14 cellular contexts compared by ENCODE assay signal in the genomic region with DNA sequence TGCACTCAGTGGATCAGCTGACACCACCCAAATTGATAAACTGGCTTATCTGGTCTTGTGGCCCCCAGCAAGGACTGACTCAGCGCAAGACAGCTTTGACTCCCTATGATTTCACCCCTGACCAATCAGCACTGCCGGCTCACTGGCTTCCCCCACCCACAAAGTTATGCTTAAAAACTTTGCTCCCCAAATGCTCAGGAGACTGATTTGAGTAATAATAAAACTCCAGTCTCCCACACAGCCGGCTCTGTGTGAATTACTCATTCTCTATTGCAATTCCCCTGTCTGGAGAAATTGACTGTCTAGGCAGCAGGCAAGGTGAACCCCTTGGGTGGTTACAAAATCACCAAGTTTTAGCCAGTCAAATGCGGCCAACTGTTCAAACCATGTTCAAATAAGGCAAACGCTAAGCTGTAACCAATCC. TPM values are rescaled to one million over a fixed set of nuclear protein-coding genes. Genes with fewer than 3 reads are reported as not detected.
DNase-seq lines count a peak whose midpoint lies in the region; ATAC-seq and TF ChIP-seq lines count a peak whose summit lies in the region.
"Had no signal": no experiment of that assay in that cellular context is flagged by ENCODE, and none has a peak within 500 bp of the region (broad histone marks: within the 10 kb centered on the region; RNA-seq: fewer than 3 reads in every experiment).

No MANE protein-coding gene starts in this region.

- intact Hi-C loops in activated CD8-positive, alpha-beta T cell treated with anti-CD3 and anti-CD28 coated beads for 36 hours (cut with micrococcal nuclease) = no loop called here

- H3K36me3 Mint-ChIP-seq in activated CD8-positive, alpha-beta T cell treated with anti-CD3 and anti-CD28 coated beads for 36 hours (ENCODE audit: low read depth) = no peaks in the 10 kb centered on the region
- no peaks in the 10 kb centered on the region for H3K36me3 Mint-ChIP-seq in activated CD8-positive, alpha-beta T cell treated with anti-CD3 and anti-CD28 coated beads, Interleukin-2, amount 10 ng/mL, durations not matched to agents 7 days and 5 days (ENCODE audit: low read depth)
- H3K36me3 Mint-ChIP-seq in endodermal cell (ENCODE audit: low read depth) = peaks cover 30% of the 10 kb centered on the region
- H3K36me3 Mint-ChIP-seq: activated naive CD8-positive, alpha-beta T cell treated with anti-CD3 and anti-CD28 coated beads, Interleukin-2, amount 10 ng/mL, durations not matched to agents 7 days and 5 days had no signal

- no peaks in the 10 kb centered on the region for H3K36me3 ChIP-seq in endodermal cell (ENCODE audit: control insufficient read depth, insufficient read depth, low read length)

- no peaks in the 10 kb centered on the region for H3K27me3 ChIP-seq in endodermal cell (ENCODE audit: control insufficient read depth, insufficient read depth, low read length, poor library complexity, severe bottlenecking)

- peaks cover 7% of the 10 kb centered on the region for H3K4me1 ChIP-seq in endodermal cell (ENCODE audit: control insufficient read depth, insufficient read depth, low read length)

- H3K4me3 Mint-ChIP-seq in activated CD8-positive, alpha-beta T cell treated with anti-CD3 and anti-CD28 coated beads for 36 hours = no peak overlapping the region
- H3K4me3 Mint-ChIP-seq in activated CD8-positive, alpha-beta T cell treated with anti-CD3 and anti-CD28 coated beads, Interleukin-2, amount 10 ng/mL, durations not matched to agents 7 days and 5 days = no peak overlapping the region
- no peak overlapping the region for H3K4me3 Mint-ChIP-seq in endodermal cell
- H3K4me3 Mint-ChIP-seq: activated naive CD8-positive, alpha-beta T cell treated with anti-CD3 and anti-CD28 coated beads, Interleukin-2, amount 10 ng/mL, durations not matched to agents 7 days and 5 days had no signal

- TF ChIP-seq CTCF in activated CD8-positive, alpha-beta T cell treated with anti-CD3 and anti-CD28 coated beads for 36 hours (IDR thresholded peaks at IDR 0.05) = no peak
- no peak for TF ChIP-seq CTCF in endodermal cell (conservative IDR thresholded peaks at IDR 0.05)

- H3K27ac ChIP-seq in endodermal cell (ENCODE audit: low read depth, low read length) = no peak overlapping the region

- H3K27me3 Mint-ChIP-seq in activated CD8-positive, alpha-beta T cell treated with anti-CD3 and anti-CD28 coated beads for 36 hours = peaks cover 20% of the 10 kb centered on the region
- H3K27me3 Mint-ChIP-seq in activated CD8-positive, alpha-beta T cell treated with anti-CD3 and anti-CD28 coated beads, Interleukin-2, amount 10 ng/mL, durations not matched to agents 7 days and 5 days (ENCODE audit: low read depth) = peaks cover 7% of the 10 kb centered on the region
- H3K27me3 Mint-ChIP-seq in endodermal cell (ENCODE audit: insufficient read depth) = peaks cover 2% of the 10 kb centered on the region
- H3K27me3 Mint-ChIP-seq: activated naive CD8-positive, alpha-beta T cell treated with anti-CD3 and anti-CD28 coated beads, Interleukin-2, amount 10 ng/mL, durations not matched to agents 7 days and 5 days had no signal

- POLR2A ChIA-PET in activated CD8-positive, alpha-beta T cell treated with anti-CD3 and anti-CD28 coated beads for 36 hours (lab: Charles Lee) = no interaction called here
- POLR2A ChIA-PET in activated CD8-positive, alpha-beta T cell treated with anti-CD3 and anti-CD28 coated beads, Interleukin-2, amount 10 ng/mL, durations not matched to agents 7 days and 5 days (lab: Charles Lee) = no interaction called here

- CTCF ChIA-PET in activated CD8-positive, alpha-beta T cell treated with anti-CD3 and anti-CD28 coated beads for 36 hours (lab: Charles Lee) = no interaction called here
- CTCF ChIA-PET in activated CD8-positive, alpha-beta T cell treated with anti-CD3 and anti-CD28 coated beads, Interleukin-2, amount 10 ng/mL, durations not matched to agents 7 days and 5 days (lab: Charles Lee) = no interaction called here

- no peak overlapping the region for H3K27ac Mint-ChIP-seq in activated CD8-positive, alpha-beta T cell treated with anti-CD3 and anti-CD28 coated beads for 36 hours
- H3K27ac Mint-ChIP-seq in activated CD8-positive, alpha-beta T cell treated with anti-CD3 and anti-CD28 coated beads, Interleukin-2, amount 10 ng/mL, durations not matched to agents 7 days and 5 days = no peak overlapping the region
- H3K27ac Mint-ChIP-seq in endodermal cell = no peak overlapping the region
- H3K27ac Mint-ChIP-seq: activated naive CD8-positive, alpha-beta T cell treated with anti-CD3 and anti-CD28 coated beads, Interleukin-2, amount 10 ng/mL, durations not matched to agents 7 days and 5 days had no signal

- peaks cover 10% of the 10 kb centered on the region for H3K9me3 Mint-ChIP-seq in activated CD8-positive, alpha-beta T cell treated with anti-CD3 and anti-CD28 coated beads for 36 hours
- no peaks in the 10 kb centered on the region for H3K9me3 Mint-ChIP-seq in activated CD8-positive, alpha-beta T cell treated with anti-CD3 and anti-CD28 coated beads, Interleukin-2, amount 10 ng/mL, durations not matched to agents 7 days and 5 days (ENCODE audit: insufficient read depth)
- H3K9me3 Mint-ChIP-seq in endodermal cell = peaks cover 50% of the 10 kb centered on the region

- WGBS in endodermal cell (ENCODE audit: insufficient coverage in 1 of 2, insufficient read length in 1 of 2), 2 experiments = 43 to 51% methylated on average over 5 of the region's 5 CpGs

- peak; percentile 68 for DNase-seq in activated CD8-positive, alpha-beta T cell treated with anti-CD3 and anti-CD28 coated beads for 36 hours
- no peak for DNase-seq in activated CD8-positive, alpha-beta T cell treated with anti-CD3 and anti-CD28 coated beads, Interleukin-2, amount 10 ng/mL, durations not matched to agents 7 days and 5 days
- no peak for DNase-seq in endodermal cell
- DNase-seq in stimulated activated CD8-positive, alpha-beta memory T cell treated with anti-CD3 and anti-CD28 coated beads, Interleukin-7, amount 100 ng/mL, for 24 hours (ENCODE audit: low read depth) = peak; percentile 12
- DNase-seq in amniotic stem cell (lab: John Stamatoyannopoulos, UW) = no peak
- no peak for DNase-seq in NCI-H748 (lab: John Stamatoyannopoulos, UW; ENCODE audit: unreplicated experiment)
- DNase-seq: activated naive CD8-positive, alpha-beta T cell treated with anti-CD3 and anti-CD28 coated beads, Interleukin-2, amount 10 ng/mL, durations not matched to agents 7 days and 5 days; effector memory CD4-positive, alpha-beta T cell; hypothalamus; MV-4-11 had no signal

- no peak overlapping the region for H3K9ac ChIP-seq in endodermal cell (ENCODE audit: extremely low read depth, low read length, poor library complexity, severe bottlenecking)

- H3K9me3 ChIP-seq in endodermal cell (ENCODE audit: control insufficient read depth, low read length) = peaks cover 47% of the 10 kb centered on the region

- peak overlapping the region; percentile 16 for H3K4me3 ChIP-seq in endodermal cell (ENCODE audit: low read length)
- H3K4me3 ChIP-seq: skin epidermis had no signal

- peak; percentile 94 for ATAC-seq in activated CD8-positive, alpha-beta T cell treated with anti-CD3 and anti-CD28 coated beads for 36 hours
- no peak for ATAC-seq in activated CD8-positive, alpha-beta T cell treated with anti-CD3 and anti-CD28 coated beads, Interleukin-2, amount 10 ng/mL, durations not matched to agents 7 days and 5 days
- peak; percentile 77 for ATAC-seq in HG03442 (IDR thresholded peaks at IDR 0.05; ENCODE audit: unreplicated experiment)
- ATAC-seq in HG03097 (IDR thresholded peaks at IDR 0.05; ENCODE audit: low FRiP score, unreplicated experiment) = no peak

- H3K4me1 Mint-ChIP-seq in activated CD8-positive, alpha-beta T cell treated with anti-CD3 and anti-CD28 coated beads for 36 hours (ENCODE audit: low read depth) = peaks cover 11% of the 10 kb centered on the region
- H3K4me1 Mint-ChIP-seq in activated CD8-positive, alpha-beta T cell treated with anti-CD3 and anti-CD28 coated beads, Interleukin-2, amount 10 ng/mL, durations not matched to agents 7 days and 5 days (ENCODE audit: low read depth) = no peaks in the 10 kb centered on the region
- H3K4me1 Mint-ChIP-seq in endodermal cell = peaks cover 12% of the 10 kb centered on the region
- H3K4me1 Mint-ChIP-seq: activated naive CD8-positive, alpha-beta T cell treated with anti-CD3 and anti-CD28 coated beads, Interleukin-2, amount 10 ng/mL, durations not matched to agents 7 days and 5 days had no signal

RNA-seq across cellular contexts. Expression of a gene that starts 32.5 kb away (rescaled TPM):
- total RNA-seq in activated CD8-positive, alpha-beta T cell treated with anti-CD3 and anti-CD28 coated beads for 36 hours = not detected
- not detected for total RNA-seq in activated CD8-positive, alpha-beta T cell treated with anti-CD3 and anti-CD28 coated beads, Interleukin-2, amount 10 ng/mL, durations not matched to agents 7 days and 5 days
- total RNA-seq in endodermal cell = under 1 TPM; 0.64 to 1.00 TPM
- not detected for polyA plus RNA-seq in endodermal cell (2013, experiment 1 of 2)
- not detected for polyA plus RNA-seq in endodermal cell (2013, experiment 2 of 2)
- total RNA-seq: activated naive CD8-positive, alpha-beta T cell treated with anti-CD3 and anti-CD28 coated beads, Interleukin-2, amount 10 ng/mL, durations not matched to agents 7 days and 5 days; G401 had no signal

Comparison
In these comparisons a context has a peak if more than half of its experiments do, and no peak if none do; other contexts are left out.
1. ATAC-seq: peak in activated CD8-positive, alpha-beta T cell treated with anti-CD3 and anti-CD28 coated beads for 36 hours (single experiment) and HG03442 (single experiment); none in activated CD8-positive, alpha-beta T cell treated with anti-CD3 and anti-CD28 coated beads, Interleukin-2, amount 10 ng/mL, durations not matched to agents 7 days and 5 days (single experiment) and HG03097 (single experiment).
2. DNase-seq: peak in activated CD8-positive, alpha-beta T cell treated with anti-CD3 and anti-CD28 coated beads for 36 hours (single experiment) and stimulated activated CD8-positive, alpha-beta memory T cell treated with anti-CD3 and anti-CD28 coated beads, Interleukin-7, amount 100 ng/mL, for 24 hours (single experiment); none in activated CD8-positive, alpha-beta T cell treated with anti-CD3 and anti-CD28 coated beads, Interleukin-2, amount 10 ng/mL, durations not matched to agents 7 days and 5 days (single experiment), endodermal cell (single experiment), amniotic stem cell (single experiment) and NCI-H748 (single experiment).